Comparison of ENCODE assay signal across 19 cellular contexts in genomic region chr1:54225986-54226559, GRCh38. TPM values are rescaled to one million over a fixed set of nuclear protein-coding genes. Genes with fewer than 3 reads are reported as not detected.
A peak's percentile ranks its signal among the peaks of the same experiment; 100 is the strongest.
DNase-seq lines count a peak whose midpoint lies in the region; TF ChIP-seq lines count a peak whose summit lies in the region.
"Had no signal": no experiment of that assay in that cellular context is flagged by ENCODE, and none has a peak within 500 bp of the region (broad histone marks: within the 10 kb centered on the region; RNA-seq: fewer than 3 reads in every experiment).

No MANE protein-coding gene starts in this region.

- H3K23ac ChIP-seq in neuronal stem cell (ENCODE audit: low read depth, low read length, poor library complexity) = peak overlapping the region; percentile 11

- TF ChIP-seq POLR2A in thyroid gland (IDR thresholded peaks at IDR 0.05) = no peak

- H3K79me2 ChIP-seq in GM23248 (ENCODE audit: insufficient read depth) = no peaks in the 10 kb centered on the region

- H3K14ac ChIP-seq in neuronal stem cell (ENCODE audit: low read length) = no peak overlapping the region

- H2BK15ac ChIP-seq in neuronal stem cell (ENCODE audit: low read length) = no peak overlapping the region

- H3K27ac ChIP-seq in GM23248 (0 out of 2 replicates have a peak overlapping the region, but pooled peaks have one; percentile 66), HEK293 (ENCODE audit: extremely low read depth, low read depth, low read length) (no peak overlapping the region), neuronal stem cell (replicated peaks; ENCODE audit: low read length) (no peak overlapping the region), thyroid gland (no peak overlapping the region)
- H3K27ac ChIP-seq: SJSA1 had no signal

- no peaks in the 10 kb centered on the region for H3K9me3 Mint-ChIP-seq in endothelial cell (ENCODE audit: unreplicated experiment)

- H2BK5ac ChIP-seq in neuronal stem cell (ENCODE audit: low read length) = no peak overlapping the region

- H4K20me1 ChIP-seq in GM23248 (ENCODE audit: insufficient read depth) = no peaks in the 10 kb centered on the region

- no peak overlapping the region for H3K4ac ChIP-seq in neuronal stem cell (ENCODE audit: low read length)

- H3F3A ChIP-seq in GM23248 (ENCODE audit: insufficient read depth) = peaks cover 12% of the 10 kb centered on the region

- H3K27ac Mint-ChIP-seq in endothelial cell (ENCODE audit: unreplicated experiment) = peak overlapping the region; percentile 48

- H3K9ac ChIP-seq in GM23248 (peak overlapping the region; percentile 36; the same call in 1 of the 2 replicates), neuronal stem cell (ENCODE audit: low read depth, low read length, poor library complexity) (no peak overlapping the region)

- no peak for TF ChIP-seq CTCF in HEK293 (tag by site-specific recombination; IDR thresholded peaks at IDR 0.05)
- no peak for TF ChIP-seq CTCF in endothelial cell (IDR thresholded peaks at IDR 0.05; ENCODE audit: unreplicated experiment)
- no peak for TF ChIP-seq CTCF in thyroid gland (IDR thresholded peaks at IDR 0.05)

- H2BK12ac ChIP-seq in neuronal stem cell (ENCODE audit: low read length) = no peak overlapping the region

- H3K36me3 ChIP-seq in GM23248 (ENCODE audit: low read depth) = no peaks in the 10 kb centered on the region
- H3K36me3 ChIP-seq in HEK293 (ENCODE audit: control insufficient read depth in 2 of 2, insufficient read depth in 1 of 2, low read length in 2 of 2) = peaks cover 0 to 11% of the 10 kb centered on the region in 2 experiments; a peak in 1 of 3 replicates
- H3K36me3 ChIP-seq in neuronal stem cell (replicated peaks in 1 of 2; ENCODE audit: control insufficient read depth in 2 of 2, insufficient read depth in 2 of 2, low read length in 2 of 2) = peaks cover 3 to 78% of the 10 kb centered on the region in 2 donors
- H3K36me3 ChIP-seq in thyroid gland = no peaks in the 10 kb centered on the region

- no peaks in the 10 kb centered on the region for H3K79me1 ChIP-seq in neuronal stem cell (ENCODE audit: low read depth, low read length)

- H3K9me2 ChIP-seq in GM23248 (ENCODE audit: insufficient read depth) = no peaks in the 10 kb centered on the region

- H4K91ac ChIP-seq in neuronal stem cell (ENCODE audit: low read depth, low read length, poor library complexity) = no peak overlapping the region

- CTCF ChIA-PET in HEK293 (lab: Yijun Ruan, JAX) = interaction anchor here (0.6 to 0.8 kb wide), 2 partner anchors 157 to 273 kb away, joined by 3 read pairs; no protein-coding TSS in a partner anchor

- H3K4me1 ChIP-seq in GM23248 (ENCODE audit: insufficient read depth) (peaks cover 25% of the 10 kb centered on the region), HEK293 (ENCODE audit: control insufficient read depth, insufficient read depth, low read length) (no peaks in the 10 kb centered on the region), neuronal stem cell (ENCODE audit: control insufficient read depth in 2 of 2, insufficient read depth in 1 of 2, low read depth in 1 of 2, low read length in 2 of 2) (peaks cover 11 to 20% of the 10 kb centered on the region in 2 donors), thyroid gland (peaks cover 16 to 23% of the 10 kb centered on the region in 2 donors)

- no peaks in the 10 kb centered on the region for H3K27me3 ChIP-seq in GM23248 (replicated peaks; ENCODE audit: insufficient read depth)
- H3K27me3 ChIP-seq in neuronal stem cell (ENCODE audit: control insufficient read depth in 3 of 3, insufficient read depth in 3 of 3, low read depth in 1 of 3, low read length in 3 of 3) = no peaks in the 10 kb centered on the region
- H3K27me3 ChIP-seq in thyroid gland = no peaks in the 10 kb centered on the region
- H3K27me3 ChIP-seq: SJSA1 had no signal

- intact Hi-C loops in thyroid gland (cut with DNase I) = no loop called here

- POLR2A ChIA-PET in HEK293 (lab: Yijun Ruan, JAX) = interaction anchor here (1.9 kb wide), 1 partner anchor 26 kb away, joined by 4 read pairs; the partner anchor contains the start of genes CYB5RL and MRPL37

- H3K18ac ChIP-seq in neuronal stem cell (ENCODE audit: low read length) = peak overlapping the region; percentile 6

- H3K27me3 Mint-ChIP-seq in endothelial cell (ENCODE audit: unreplicated experiment) = peaks cover 11% of the 10 kb centered on the region

- in situ Hi-C loops in GM23248 (cut with MboI) = no loop called here

- WGBS in GM23248 (ENCODE audit: low coverage in 1 of 2, low lambda C conversion rate in 2 of 2, missing lambda C conversion rate in 2 of 2), 2 experiments = 83 to 84% methylated on average over 20 of the region's 20 CpGs
- no CpG with 5 or more reads among the region's 20 CpGs for WGBS in neuronal stem cell (ENCODE audit: extremely low coverage in 2 of 2, insufficient read length in 2 of 2, insufficient replicate concordance in 1 of 2), 2 donors
- WGBS in thyroid gland, 2 donors = 88 to 90% methylated on average over 20 of the region's 20 CpGs

- peak overlapping the region; percentile 21 for H3K4me3 Mint-ChIP-seq in endothelial cell (ENCODE audit: unreplicated experiment)

- H4K8ac ChIP-seq in neuronal stem cell (ENCODE audit: low read depth, low read length) = no peak overlapping the region

- DNase-seq in GM23248 (no peak), endothelial cell (ENCODE audit: low spot score) (no peak), neuronal stem cell (ENCODE audit: low spot score) (no peak), thyroid gland (no peak), COR-L47 (lab: John Stamatoyannopoulos, UW) (no peak)
- DNase-seq in activated naive CD4-positive, alpha-beta T cell treated with Interleukin-2 at 50 U/mL for 16 hours = no peak
- DNase-seq: ACHN, Caco-2, EL, MV-4-11, NCI-H1417 treated with DMSO at 0.1 percent for 48 hours, NCI-H2029, NCI-H2171, NCI-H446, NCI-H69, OCI-M1, RPMI8226 had no signal

- H3K9me3 ChIP-seq in GM23248 (ENCODE audit: low read depth) (no peaks in the 10 kb centered on the region), HEK293 (ENCODE audit: control insufficient read depth, insufficient read depth, low read depth, low read length) (no peaks in the 10 kb centered on the region), neuronal stem cell (replicated peaks in 1 of 2; ENCODE audit: control insufficient read depth in 2 of 2, insufficient read depth in 1 of 2, low read depth in 1 of 2, low read length in 2 of 2) (no peaks in the 10 kb centered on the region), thyroid gland (no peaks in the 10 kb centered on the region)
- H3K9me3 ChIP-seq: Caco-2, SJSA1 had no signal

- H2BK120ac ChIP-seq in neuronal stem cell (ENCODE audit: low read depth, low read length) = no peak overlapping the region

- H3K4me2 ChIP-seq in GM23248 (ENCODE audit: unreplicated experiment) = no peak overlapping the region
- no peak overlapping the region for H3K4me2 ChIP-seq in neuronal stem cell (ENCODE audit: insufficient read depth, low read length, poor library complexity, severe bottlenecking)

- H3K4me1 Mint-ChIP-seq in endothelial cell (ENCODE audit: unreplicated experiment) = peaks cover 4% of the 10 kb centered on the region

- H2AK5ac ChIP-seq in neuronal stem cell (ENCODE audit: low read depth, low read length) = no peak overlapping the region

- peaks cover 16% of the 10 kb centered on the region for H3K36me3 Mint-ChIP-seq in endothelial cell (ENCODE audit: low read depth, unreplicated experiment)

- H2AFZ ChIP-seq in GM23248 = no peak overlapping the region
- no peak overlapping the region for H2AFZ ChIP-seq in neuronal stem cell (ENCODE audit: low read length)

- H3K4me3 ChIP-seq in GM23248 (no peak overlapping the region), HEK293 (ENCODE audit: low read depth, low read length) (no peak overlapping the region), neuronal stem cell (ENCODE audit: low read length in 2 of 2) (no peak overlapping the region), thyroid gland (replicated peaks in 1 of 3) (no peak overlapping the region)
- H3K4me3 ChIP-seq: SJSA1 had no signal

TF ChIP-seq in HEK293, 187 proteins besides CTCF, POLR2A, EP300 and RAD21:
- peak; percentile 69 for TF ChIP-seq SCRT2 (tag by site-specific recombination; IDR thresholded peaks at IDR 0.05)
- no peak for TF ChIP-seq ZNF394 (tag by site-specific recombination; IDR thresholded peaks at IDR 0.05; ENCODE audit: borderline replicate concordance)

RNA-seq across cellular contexts. Expression of gene MRPL37, which starts 26.1 kb away (rescaled TPM):
- 111 and 113 TPM in 2 replicates for total RNA-seq in GM23248 (2014; rRNA removed; shearing (Covaris generic))
- 91.3 and 102 TPM in 2 replicates for polyA plus RNA-seq in GM23248 (2016; fragmentation: Nextera tagmentation; extraction: Ambion mirVana)
- total RNA-seq in endothelial cell (ENCODE audit: unreplicated experiment) = 63.1 TPM
- polyA plus RNA-seq in neuronal stem cell (2013, experiment 1 of 2) = 69.4 TPM
- polyA plus RNA-seq in neuronal stem cell (2013, experiment 2 of 2) = 69.8 TPM
- 10 to 100 TPM; 29.8 to 71.3 (median 48.0) TPM for total RNA-seq in thyroid gland

RNA-seq across cellular contexts. Expression of gene CYB5RL, which starts 26.2 kb away (rescaled TPM):
- total RNA-seq in GM23248 (2014; rRNA removed; shearing (Covaris generic)) = 2.5 and 4.9 TPM in 2 replicates
- 3.0 and 3.3 TPM in 2 replicates for polyA plus RNA-seq in GM23248 (2016; fragmentation: Nextera tagmentation; extraction: Ambion mirVana)
- total RNA-seq in endothelial cell (ENCODE audit: unreplicated experiment) = 6.7 TPM
- polyA plus RNA-seq in neuronal stem cell (2013, experiment 1 of 2) = 6.5 TPM
- 6.5 TPM for polyA plus RNA-seq in neuronal stem cell (2013, experiment 2 of 2)
- 1 to 10 TPM; 3.7 to 6.2 (median 5.2) TPM for total RNA-seq in thyroid gland
